ENCODE assay signal across 1 cellular context in genomic region chr19:40090256-40091204, GRCh38.
TF ChIP-seq lines count a peak whose summit lies in the region.

TSS of gene ZNF780A (minus strand) at chr19:40090943. CDS start at chr19:40084753, 6,190 bp downstream.

TF ChIP-seq in K562, 482 proteins besides CTCF, POLR2A, EP300 and RAD21 (continued from another document and continues in another):
- TF ChIP-seq, protein P1, sequence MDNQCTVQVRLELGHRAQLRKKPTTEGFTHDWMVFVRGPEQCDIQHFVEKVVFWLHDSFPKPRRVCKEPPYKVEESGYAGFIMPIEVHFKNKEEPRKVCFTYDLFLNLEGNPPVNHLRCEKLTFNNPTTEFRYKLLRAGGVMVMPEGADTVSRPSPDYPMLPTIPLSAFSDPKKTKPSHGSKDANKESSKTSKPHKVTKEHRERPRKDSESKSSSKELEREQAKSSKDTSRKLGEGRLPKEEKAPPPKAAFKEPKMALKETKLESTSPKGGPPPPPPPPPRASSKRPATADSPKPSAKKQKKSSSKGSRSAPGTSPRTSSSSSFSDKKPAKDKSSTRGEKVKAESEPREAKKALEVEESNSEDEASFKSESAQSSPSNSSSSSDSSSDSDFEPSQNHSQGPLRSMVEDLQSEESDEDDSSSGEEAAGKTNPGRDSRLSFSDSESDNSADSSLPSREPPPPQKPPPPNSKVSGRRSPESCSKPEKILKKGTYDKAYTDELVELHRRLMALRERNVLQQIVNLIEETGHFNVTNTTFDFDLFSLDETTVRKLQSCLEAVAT (IDR thresholded peaks at IDR 0.05): peak; percentile 26 to 52; a peak in 1 of 4 replicates
- TF ChIP-seq TSC22D4 (tag; IDR thresholded peaks at IDR 0.05): no peak
- no peak for TF ChIP-seq FOXO4 (CRISPR knock-in tag; IDR thresholded peaks at IDR 0.05)
- TF ChIP-seq, protein P2, sequence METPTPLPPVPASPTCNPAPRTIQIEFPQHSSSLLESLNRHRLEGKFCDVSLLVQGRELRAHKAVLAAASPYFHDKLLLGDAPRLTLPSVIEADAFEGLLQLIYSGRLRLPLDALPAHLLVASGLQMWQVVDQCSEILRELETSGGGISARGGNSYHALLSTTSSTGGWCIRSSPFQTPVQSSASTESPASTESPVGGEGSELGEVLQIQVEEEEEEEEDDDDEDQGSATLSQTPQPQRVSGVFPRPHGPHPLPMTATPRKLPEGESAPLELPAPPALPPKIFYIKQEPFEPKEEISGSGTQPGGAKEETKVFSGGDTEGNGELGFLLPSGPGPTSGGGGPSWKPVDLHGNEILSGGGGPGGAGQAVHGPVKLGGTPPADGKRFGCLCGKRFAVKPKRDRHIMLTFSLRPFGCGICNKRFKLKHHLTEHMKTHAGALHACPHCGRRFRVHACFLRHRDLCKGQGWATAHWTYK (CRISPR knock-in tag; IDR thresholded peaks at IDR 0.05): peak; percentile 42; the same call in 1 of the 2 replicates
- TF ChIP-seq CBFA2T3 (IDR thresholded peaks at IDR 0.05): no peak
- 0 out of 4 replicates have a peak, but pooled peaks of 1 of the 2 experiments have one; percentile 23 for TF ChIP-seq MAZ (CRISPR knock-in tag; conservative IDR thresholded peaks at IDR 0.05 in 1 of 2, IDR thresholded peaks at IDR 0.05 in 1 of 2)
- TF ChIP-seq, protein P3, sequence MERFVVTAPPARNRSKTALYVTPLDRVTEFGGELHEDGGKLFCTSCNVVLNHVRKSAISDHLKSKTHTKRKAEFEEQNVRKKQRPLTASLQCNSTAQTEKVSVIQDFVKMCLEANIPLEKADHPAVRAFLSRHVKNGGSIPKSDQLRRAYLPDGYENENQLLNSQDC (CRISPR knock-in tag; IDR thresholded peaks at IDR 0.05): no peak
- TF ChIP-seq NBN (IDR thresholded peaks at IDR 0.05; ENCODE audit: low read depth): peak; percentile 80; the same call in 1 of the 2 replicates
- no peak for TF ChIP-seq NFIX (CRISPR knock-in tag; IDR thresholded peaks at IDR 0.05; ENCODE audit: low read depth)
- no peak for TF ChIP-seq CHD4 (IDR thresholded peaks at IDR 0.05; ENCODE audit: insufficient read depth, insufficient replicate concordance, low read depth, low read length, poor library complexity, severe bottlenecking)
- no peak for TF ChIP-seq ZKSCAN8 (CRISPR knock-in tag; IDR thresholded peaks at IDR 0.05)
- TF ChIP-seq CCAR2 (IDR thresholded peaks at IDR 0.05; ENCODE audit: low read depth, low read length): no peak
- no peak for TF ChIP-seq RBM25 (IDR thresholded peaks at IDR 0.05; ENCODE audit: low read depth, low read length, severe bottlenecking)
- TF ChIP-seq HSF4 (CRISPR knock-in tag; IDR thresholded peaks at IDR 0.05; ENCODE audit: borderline replicate concordance): no peak
- TF ChIP-seq, protein P4, sequence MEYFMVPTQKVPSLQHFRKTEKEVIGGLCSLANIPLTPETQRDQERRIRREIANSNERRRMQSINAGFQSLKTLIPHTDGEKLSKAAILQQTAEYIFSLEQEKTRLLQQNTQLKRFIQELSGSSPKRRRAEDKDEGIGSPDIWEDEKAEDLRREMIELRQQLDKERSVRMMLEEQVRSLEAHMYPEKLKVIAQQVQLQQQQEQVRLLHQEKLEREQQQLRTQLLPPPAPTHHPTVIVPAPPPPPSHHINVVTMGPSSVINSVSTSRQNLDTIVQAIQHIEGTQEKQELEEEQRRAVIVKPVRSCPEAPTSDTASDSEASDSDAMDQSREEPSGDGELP (CRISPR knock-in tag; IDR thresholded peaks at IDR 0.05; ENCODE audit: borderline replicate concordance): peak; percentile 64; the same call in 1 of the 2 replicates
- no peak for TF ChIP-seq ELF4 (CRISPR knock-in tag; IDR thresholded peaks at IDR 0.05)
- TF ChIP-seq PHF20 (IDR thresholded peaks at IDR 0.05; ENCODE audit: partially characterized antibody): peak; percentile 72
- TF ChIP-seq, protein P5, sequence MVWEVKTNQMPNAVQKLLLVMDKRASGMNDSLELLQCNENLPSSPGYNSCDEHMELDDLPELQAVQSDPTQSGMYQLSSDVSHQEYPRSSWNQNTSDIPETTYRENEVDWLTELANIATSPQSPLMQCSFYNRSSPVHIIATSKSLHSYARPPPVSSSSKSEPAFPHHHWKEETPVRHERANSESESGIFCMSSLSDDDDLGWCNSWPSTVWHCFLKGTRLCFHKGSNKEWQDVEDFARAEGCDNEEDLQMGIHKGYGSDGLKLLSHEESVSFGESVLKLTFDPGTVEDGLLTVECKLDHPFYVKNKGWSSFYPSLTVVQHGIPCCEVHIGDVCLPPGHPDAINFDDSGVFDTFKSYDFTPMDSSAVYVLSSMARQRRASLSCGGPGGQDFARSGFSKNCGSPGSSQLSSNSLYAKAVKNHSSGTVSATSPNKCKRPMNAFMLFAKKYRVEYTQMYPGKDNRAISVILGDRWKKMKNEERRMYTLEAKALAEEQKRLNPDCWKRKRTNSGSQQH (CRISPR knock-in tag; IDR thresholded peaks at IDR 0.05): no peak
- peak; percentile 69; the same call in 1 of the 2 replicates for TF ChIP-seq DIDO1 (tag; IDR thresholded peaks at IDR 0.05; ENCODE audit: low read depth)
- no peak for TF ChIP-seq MAFK (IDR thresholded peaks at IDR 0.05; ENCODE audit: low read length)
- no peak for TF ChIP-seq PHF21A (IDR thresholded peaks at IDR 0.05; ENCODE audit: borderline replicate concordance, low read depth)
- peak; percentile 97 for TF ChIP-seq PHF8 (IDR thresholded peaks at IDR 0.05; ENCODE audit: borderline replicate concordance, low read length)
- peak; percentile 86 for TF ChIP-seq RBBP5 (IDR thresholded peaks at IDR 0.05; ENCODE audit: borderline replicate concordance, insufficient read depth, low read length, poor library complexity, severe bottlenecking)
- no peak for TF ChIP-seq GTF2F1 (IDR thresholded peaks at IDR 0.05; ENCODE audit: low read depth, low read length)
- TF ChIP-seq ZNF449 (CRISPR knock-in tag; IDR thresholded peaks at IDR 0.05): no peak
- TF ChIP-seq RHOXF2B (CRISPR knock-in tag; conservative IDR thresholded peaks at IDR 0.05): no peak
- peak; percentile 1; the same call in 1 of the 2 replicates for TF ChIP-seq XRCC5 (IDR thresholded peaks at IDR 0.05; ENCODE audit: low read depth, low read length)
- TF ChIP-seq TBL1XR1 (IDR thresholded peaks at IDR 0.05; ENCODE audit: low read length in 2 of 2): no peak
- no peak for TF ChIP-seq ZC3H4 (CRISPR knock-in tag; IDR thresholded peaks at IDR 0.05; ENCODE audit: borderline replicate concordance)
- peak; percentile 67 for TF ChIP-seq PML (IDR thresholded peaks at IDR 0.05; ENCODE audit: low read length)
- TF ChIP-seq YBX1 (IDR thresholded peaks at IDR 0.05): no peak
- TF ChIP-seq ELF2 (CRISPR knock-in tag; IDR thresholded peaks at IDR 0.05): peak; percentile 77
- no peak for TF ChIP-seq ZBTB43 (CRISPR knock-in tag; IDR thresholded peaks at IDR 0.05)
- peak; percentile 41; the same call in 1 of the 2 replicates for TF ChIP-seq ARID1B (IDR thresholded peaks at IDR 0.05)
- TF ChIP-seq ESRRA (IDR thresholded peaks at IDR 0.05; ENCODE audit: borderline replicate concordance, low read depth): peak; percentile 71
- TF ChIP-seq KLF13 (tag; IDR thresholded peaks at IDR 0.05; ENCODE audit: borderline replicate concordance, low read depth): no peak
- TF ChIP-seq ZNF224 (CRISPR knock-in tag; IDR thresholded peaks at IDR 0.05): 0 out of 2 replicates have a peak, but pooled peaks have one; percentile 25
- TF ChIP-seq GABPB1 (CRISPR knock-in tag; IDR thresholded peaks at IDR 0.05): peak; percentile 89; the same call in 1 of the 2 replicates
- TF ChIP-seq HIVEP1 (CRISPR knock-in tag; IDR thresholded peaks at IDR 0.05): no peak
- TF ChIP-seq SPI1 (IDR thresholded peaks at IDR 0.05; ENCODE audit: borderline replicate concordance, low read depth, low read length): peak; percentile 69
- TF ChIP-seq ZMIZ1 (IDR thresholded peaks at IDR 0.05; ENCODE audit: low read depth in 2 of 2, low read length in 2 of 2): peak in 1 of 2 experiments; percentile 30; a peak in 1 of 4 replicates
- TF ChIP-seq JUN (IDR thresholded peaks at IDR 0.05; ENCODE audit: borderline replicate concordance, low read depth, low read length): no peak
- no peak for TF ChIP-seq JUN (CRISPR knock-in tag; IDR thresholded peaks at IDR 0.05; ENCODE audit: borderline replicate concordance)
- TF ChIP-seq ZNF134 (CRISPR knock-in tag; conservative IDR thresholded peaks at IDR 0.05): no peak
- TF ChIP-seq, protein P6, sequence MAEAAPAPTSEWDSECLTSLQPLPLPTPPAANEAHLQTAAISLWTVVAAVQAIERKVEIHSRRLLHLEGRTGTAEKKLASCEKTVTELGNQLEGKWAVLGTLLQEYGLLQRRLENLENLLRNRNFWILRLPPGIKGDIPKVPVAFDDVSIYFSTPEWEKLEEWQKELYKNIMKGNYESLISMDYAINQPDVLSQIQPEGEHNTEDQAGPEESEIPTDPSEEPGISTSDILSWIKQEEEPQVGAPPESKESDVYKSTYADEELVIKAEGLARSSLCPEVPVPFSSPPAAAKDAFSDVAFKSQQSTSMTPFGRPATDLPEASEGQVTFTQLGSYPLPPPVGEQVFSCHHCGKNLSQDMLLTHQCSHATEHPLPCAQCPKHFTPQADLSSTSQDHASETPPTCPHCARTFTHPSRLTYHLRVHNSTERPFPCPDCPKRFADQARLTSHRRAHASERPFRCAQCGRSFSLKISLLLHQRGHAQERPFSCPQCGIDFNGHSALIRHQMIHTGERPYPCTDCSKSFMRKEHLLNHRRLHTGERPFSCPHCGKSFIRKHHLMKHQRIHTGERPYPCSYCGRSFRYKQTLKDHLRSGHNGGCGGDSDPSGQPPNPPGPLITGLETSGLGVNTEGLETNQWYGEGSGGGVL (CRISPR knock-in tag; IDR thresholded peaks at IDR 0.05): no peak
- peak; percentile 21; the same call in 1 of the 2 replicates for TF ChIP-seq SP1 (CRISPR knock-in tag; IDR thresholded peaks at IDR 0.05)
- TF ChIP-seq POLR2H (tag; IDR thresholded peaks at IDR 0.05; ENCODE audit: low read depth): peak; percentile 70; the same call in 1 of the 2 replicates
- TF ChIP-seq TAF1 (IDR thresholded peaks at IDR 0.05; ENCODE audit: control insufficient read depth, extremely low read depth, insufficient read depth, low read length, severe bottlenecking): peak; percentile 93
- no peak for TF ChIP-seq MYBL2 (IDR thresholded peaks at IDR 0.05; ENCODE audit: low read depth)
- TF ChIP-seq MYBL2 (CRISPR knock-in tag; IDR thresholded peaks at IDR 0.05; ENCODE audit: borderline replicate concordance): no peak
- 0 out of 2 replicates have a peak, but pooled peaks have one; percentile 16 for TF ChIP-seq SMARCA5 (IDR thresholded peaks at IDR 0.05)
- TF ChIP-seq MECOM (CRISPR knock-in tag; IDR thresholded peaks at IDR 0.05): no peak
- TF ChIP-seq NCOR1 (IDR thresholded peaks at IDR 0.05): peak; percentile 16; the same call in 1 of the 2 replicates
- TF ChIP-seq ZNF239 (CRISPR knock-in tag; IDR thresholded peaks at IDR 0.05): no peak
- TF ChIP-seq SOX6 (IDR thresholded peaks at IDR 0.05): peak; percentile 51
- no peak for TF ChIP-seq SRSF7 (optimal IDR thresholded peaks at IDR 0.05; ENCODE audit: low read depth, low read length)
- no peak; the same call in 1 of the 2 replicates for TF ChIP-seq MAX (CRISPR knock-in tag; IDR thresholded peaks at IDR 0.05)
